In the genomic region with DNA sequence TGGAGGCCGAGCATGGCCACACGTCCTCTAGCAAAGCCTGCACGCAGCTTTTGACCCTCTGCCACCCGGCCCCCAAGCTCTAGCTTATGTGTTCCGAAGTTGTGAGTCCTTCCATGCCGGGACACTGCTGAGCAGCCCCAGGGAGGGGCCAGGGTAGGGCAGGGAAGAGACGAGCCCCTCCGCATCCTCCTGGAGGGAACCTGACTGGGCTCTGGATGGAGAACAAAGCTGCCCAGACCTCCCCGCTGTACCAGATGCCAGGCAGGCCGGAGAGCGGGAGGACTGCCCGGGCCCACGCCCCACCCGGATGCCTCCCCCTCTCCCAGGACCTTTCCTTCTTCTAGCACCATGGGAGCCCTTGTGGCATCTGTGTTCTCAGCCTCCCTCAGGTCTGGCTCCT, we compare ENCODE assay signal across 1 cellular context.
TF ChIP-seq lines count a peak whose summit lies in the region.

No MANE protein-coding gene starts in this region.

TF ChIP-seq in HCT116, 20 proteins besides CTCF, POLR2A, EP300 and RAD21 (continued from another document):
- TF ChIP-seq, protein P1, sequence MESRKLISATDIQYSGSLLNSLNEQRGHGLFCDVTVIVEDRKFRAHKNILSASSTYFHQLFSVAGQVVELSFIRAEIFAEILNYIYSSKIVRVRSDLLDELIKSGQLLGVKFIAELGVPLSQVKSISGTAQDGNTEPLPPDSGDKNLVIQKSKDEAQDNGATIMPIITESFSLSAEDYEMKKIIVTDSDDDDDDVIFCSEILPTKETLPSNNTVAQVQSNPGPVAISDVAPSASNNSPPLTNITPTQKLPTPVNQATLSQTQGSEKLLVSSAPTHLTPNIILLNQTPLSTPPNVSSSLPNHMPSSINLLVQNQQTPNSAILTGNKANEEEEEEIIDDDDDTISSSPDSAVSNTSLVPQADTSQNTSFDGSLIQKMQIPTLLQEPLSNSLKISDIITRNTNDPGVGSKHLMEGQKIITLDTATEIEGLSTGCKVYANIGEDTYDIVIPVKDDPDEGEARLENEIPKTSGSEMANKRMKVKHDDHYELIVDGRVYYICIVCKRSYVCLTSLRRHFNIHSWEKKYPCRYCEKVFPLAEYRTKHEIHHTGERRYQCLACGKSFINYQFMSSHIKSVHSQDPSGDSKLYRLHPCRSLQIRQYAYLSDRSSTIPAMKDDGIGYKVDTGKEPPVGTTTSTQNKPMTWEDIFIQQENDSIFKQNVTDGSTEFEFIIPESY (IDR thresholded peaks at IDR 0.05; ENCODE audit: extremely low read depth, insufficient replicate concordance, low read length) = no peak
- no peak for TF ChIP-seq ZNF274 (IDR thresholded peaks at IDR 0.05; ENCODE audit: low read depth, low read length)
- TF ChIP-seq EGR1 (IDR thresholded peaks at IDR 0.05; ENCODE audit: low read depth) = no peak
- TF ChIP-seq EZH2phosphoT487 (IDR thresholded peaks at IDR 0.05; ENCODE audit: borderline replicate concordance) = no peak
- TF ChIP-seq CBX3 (IDR thresholded peaks at IDR 0.05; ENCODE audit: low read depth) = no peak
